ENCODE assay signal across 19 cellular contexts in genomic region chr2:205283721-205284270, GRCh38.
"Had no signal": no experiment of that assay in that cellular context is flagged by ENCODE, and none has a peak within 500 bp of the region (broad histone marks: within the 10 kb centered on the region; RNA-seq: fewer than 3 reads in every experiment).

No MANE protein-coding gene starts in this region.

- H3K4me3 Mint-ChIP-seq: natural killer cell treated with Interleukin-12 subunit alpha and Interleukin-12 subunit beta and Interleukin-15 and Interleukin-18, amount 100 ng/mL, for 72 hours had no signal

- H3K36me3 Mint-ChIP-seq: natural killer cell treated with Interleukin-12 subunit alpha and Interleukin-12 subunit beta and Interleukin-15 and Interleukin-18, amount 100 ng/mL, for 72 hours had no signal

- H3K27ac ChIP-seq: epithelial cell of prostate, esophagus muscularis mucosa, gastrocnemius medialis, heart right ventricle, left ventricle myocardium inferior, ovary had no signal

- DNase-seq: effector memory CD4-positive, alpha-beta T cell; gastrocnemius medialis; heart right ventricle; hypothalamus; islet precursor cell; left ventricle myocardium inferior; mesenchymal stem cell; midbrain; nucleus accumbens; ovary; right cardiac atrium; stimulated activated CD4-positive, alpha-beta T cell treated with anti-CD3 and anti-CD28 coated beads, Interleukin-2, amount 100 ng/mL, for 48 hours; stimulated activated naive CD4-positive, alpha-beta T cell treated with Interleukin-2 at 50 U/mL for 16 hours; trophoblast cell had no signal

- H3K27me3 Mint-ChIP-seq: natural killer cell treated with Interleukin-12 subunit alpha and Interleukin-12 subunit beta and Interleukin-15 and Interleukin-18, amount 100 ng/mL, for 72 hours had no signal

- H3K36me3 ChIP-seq: esophagus muscularis mucosa, gastrocnemius medialis, heart right ventricle, left ventricle myocardium inferior, ovary had no signal

- H3K4me3 ChIP-seq: esophagus muscularis mucosa, gastrocnemius medialis, heart right ventricle, left ventricle myocardium inferior, lung, ovary, smooth muscle cell had no signal

- H3K4me1 ChIP-seq: esophagus muscularis mucosa, gastrocnemius medialis, heart right ventricle, left ventricle myocardium inferior had no signal

- H3K27me3 ChIP-seq: esophagus muscularis mucosa, gastrocnemius medialis, heart right ventricle, ovary had no signal

- H3K4me2 ChIP-seq: smooth muscle cell had no signal

- H3K27ac Mint-ChIP-seq: natural killer cell treated with Interleukin-12 subunit alpha and Interleukin-12 subunit beta and Interleukin-15 and Interleukin-18, amount 100 ng/mL, for 72 hours had no signal

- H3K9me3 Mint-ChIP-seq: natural killer cell treated with Interleukin-12 subunit alpha and Interleukin-12 subunit beta and Interleukin-15 and Interleukin-18, amount 100 ng/mL, for 72 hours had no signal

- ATAC-seq: gastrocnemius medialis; heart right ventricle; natural killer cell treated with Interleukin-12 subunit alpha and Interleukin-12 subunit beta and Interleukin-15 and Interleukin-18, amount 100 ng/mL, for 72 hours; right cardiac atrium had no signal
